12 cellular contexts compared by ENCODE assay signal in genomic region chr2:227627769-227628168, GRCh38.
A peak's percentile ranks its signal among the peaks of the same experiment; 100 is the strongest.
DNase-seq lines count a peak whose midpoint lies in the region; ATAC-seq lines count a peak whose summit lies in the region.
"Had no signal": no experiment of that assay in that cellular context is flagged by ENCODE, and none has a peak within 500 bp of the region (broad histone marks: within the 10 kb centered on the region; RNA-seq: fewer than 3 reads in every experiment).

No MANE protein-coding gene starts in this region.

- ATAC-seq in GM18502 (IDR thresholded peaks at IDR 0.05; ENCODE audit: poor library complexity, unreplicated experiment) (peak; percentile 99), GM19328 (IDR thresholded peaks at IDR 0.05; ENCODE audit: unreplicated experiment) (peak; percentile 73), HG02678 (IDR thresholded peaks at IDR 0.05; ENCODE audit: unreplicated experiment) (peak; percentile 88), HG03457 (IDR thresholded peaks at IDR 0.05; ENCODE audit: unreplicated experiment) (peak; percentile 95)
- ATAC-seq: T-cell had no signal

- no peak for DNase-seq in nucleus accumbens (lab: John Stamatoyannopoulos, UW)
- DNase-seq in NCI-H82 (lab: John Stamatoyannopoulos, UW) = no peak
- DNase-seq in HuH-7.5 (ENCODE audit: low spot score) = no peak
- DNase-seq in NCI-H82 treated with DMSO at 0.1 percent for 48 hours (lab: John Stamatoyannopoulos, UW; ENCODE audit: unreplicated experiment) = no peak
- DNase-seq: caudate nucleus; CD4-positive, CD25-positive, alpha-beta regulatory T cell; NCI-H1436; T-cell had no signal
